15 cellular contexts compared by ENCODE assay signal in the genomic region with DNA sequence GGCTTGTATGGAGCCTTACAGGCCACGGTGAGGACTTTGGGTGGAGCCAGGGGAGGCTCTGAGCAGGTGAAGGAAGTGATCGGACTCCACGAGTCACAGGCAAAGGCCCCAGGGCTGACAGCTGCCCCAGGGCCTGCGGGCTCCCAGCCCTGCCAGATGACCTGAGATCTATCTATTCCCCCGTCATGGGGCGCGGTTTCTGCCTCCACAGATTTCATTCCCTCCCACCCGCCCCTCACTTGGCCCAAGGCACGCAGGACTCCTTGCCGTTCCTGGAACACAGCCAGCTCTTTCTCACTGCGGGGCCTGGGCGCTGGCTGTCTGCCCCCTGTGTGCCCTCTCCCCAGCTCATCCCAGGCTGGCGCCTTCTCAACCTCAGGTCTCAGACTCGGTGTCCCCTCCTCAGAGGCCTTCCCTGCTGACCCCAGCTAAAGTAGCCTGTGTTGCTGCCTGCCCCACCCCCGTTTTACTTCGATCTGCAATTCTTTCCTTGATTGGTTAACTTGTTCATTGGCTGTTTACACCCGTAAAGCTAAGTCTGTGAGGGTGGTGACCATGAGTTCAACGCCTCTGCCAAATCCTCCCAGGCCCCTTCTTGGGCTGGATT. TPM values are rescaled to one million over a fixed set of nuclear protein-coding genes. Genes with fewer than 3 reads are reported as not detected.
DNase-seq lines count a peak whose midpoint lies in the region; ATAC-seq and TF ChIP-seq lines count a peak whose summit lies in the region.
"Had no signal": no experiment of that assay in that cellular context is flagged by ENCODE, and none has a peak within 500 bp of the region (broad histone marks: within the 10 kb centered on the region; RNA-seq: fewer than 3 reads in every experiment).

No MANE protein-coding gene starts in this region.

- TF ChIP-seq POLR2A in body of pancreas (IDR thresholded peaks at IDR 0.05) (no peak), ovary (IDR thresholded peaks at IDR 0.05) (no peak)

- 34 to 39% methylated on average over 16 to 18 of the region's 18 CpGs for WGBS in body of pancreas, 2 donors
- WGBS in ovary, 3 donors: 16 to 20% (median 17%) methylated on average over 17 to 18 of the region's 18 CpGs

- H3K27me3 ChIP-seq in body of pancreas (no peaks in the 10 kb centered on the region), ovary (no peaks in the 10 kb centered on the region)
- H3K27me3 ChIP-seq: right atrium auricular region had no signal

- peak overlapping the region; percentile 48 for H3K27ac Mint-ChIP-seq in nephron progenitor cell
- H3K27ac Mint-ChIP-seq: activated naive CD4-positive, alpha-beta T cell treated with anti-CD3 and anti-CD28 coated beads, Interleukin-2, amount 50 U/mL, for 24 hours had no signal

- DNase-seq in Daoy (ENCODE audit: low read depth) (peak; percentile 25), NCI-H2227 treated with DMSO at 0.1 percent for 48 hours (lab: John Stamatoyannopoulos, UW) (peak; percentile 79), body of pancreas (peak in 1 of 4 donors; percentile 24), nephron progenitor cell (no peak), CD1c-positive myeloid dendritic cell (ENCODE audit: extremely low spot score) (no peak), ovary (no peak)
- DNase-seq: CD4-positive, CD25-positive, alpha-beta regulatory T cell; NCI-H446; SHP77; stomach had no signal

- H3K27ac ChIP-seq in body of pancreas (peak overlapping the region in 3 of 4 donors; percentile 19 to 54 (median 44)), ovary (no peak overlapping the region)
- H3K27ac ChIP-seq: KMS-11, right atrium auricular region, stomach had no signal

- peaks cover 32% of the 10 kb centered on the region for H3K27me3 Mint-ChIP-seq in nephron progenitor cell (ENCODE audit: low read depth, poor library complexity)
- H3K27me3 Mint-ChIP-seq: activated naive CD4-positive, alpha-beta T cell treated with anti-CD3 and anti-CD28 coated beads, Interleukin-2, amount 50 U/mL, for 24 hours had no signal

- peaks cover 7% of the 10 kb centered on the region for H3K4me1 Mint-ChIP-seq in nephron progenitor cell

- no peak for TF ChIP-seq EP300 in ovary (IDR thresholded peaks at IDR 0.05)

- H3K36me3 ChIP-seq in body of pancreas (replicated peaks in 1 of 2; ENCODE audit: insufficient read depth in 1 of 2, low read depth in 2 of 2): no peaks in the 10 kb centered on the region
- no peaks in the 10 kb centered on the region for H3K36me3 ChIP-seq in ovary
- H3K36me3 ChIP-seq: right atrium auricular region, stomach had no signal

- TF ChIP-seq CTCF in body of pancreas (IDR thresholded peaks at IDR 0.05): no peak
- TF ChIP-seq CTCF in nephron progenitor cell (IDR thresholded peaks at IDR 0.05): no peak
- no peak for TF ChIP-seq CTCF in ovary (IDR thresholded peaks at IDR 0.05)

- H3K4me3 ChIP-seq in body of pancreas: no peak overlapping the region
- H3K4me3 ChIP-seq in ovary: no peak overlapping the region
- H3K4me3 ChIP-seq: right atrium auricular region, stomach had no signal

- peaks cover 12% of the 10 kb centered on the region for H3K4me1 ChIP-seq in body of pancreas
- H3K4me1 ChIP-seq in ovary (ENCODE audit: insufficient read depth): no peaks in the 10 kb centered on the region
- H3K4me1 ChIP-seq: right atrium auricular region, stomach had no signal

- H3K9me3 ChIP-seq in body of pancreas (no peaks in the 10 kb centered on the region), ovary (no peaks in the 10 kb centered on the region)
- H3K9me3 ChIP-seq: right atrium auricular region, stomach had no signal

- ATAC-seq in body of pancreas: no peak
- no peak for ATAC-seq in HG02840 (IDR thresholded peaks at IDR 0.05; ENCODE audit: low FRiP score, unreplicated experiment)
- no peak for ATAC-seq in GM19395 (IDR thresholded peaks at IDR 0.05; ENCODE audit: unreplicated experiment)

- H3K9me3 Mint-ChIP-seq in nephron progenitor cell: no peaks in the 10 kb centered on the region
- H3K9me3 Mint-ChIP-seq: activated naive CD4-positive, alpha-beta T cell treated with anti-CD3 and anti-CD28 coated beads, Interleukin-2, amount 50 U/mL, for 24 hours; CD4-positive, CD25-positive, alpha-beta regulatory T cell had no signal

- intact Hi-C loops in body of pancreas (cut with DNase I) (loop anchor here (5.0 kb wide), 1 partner anchor 216 kb away; no protein-coding TSS in a partner anchor), ovary (cut with DNase I) (loop anchor here in 2 of 4 donors (2.0 to 10.0 kb wide), 2 partner anchors 215 to 423 kb away; a partner anchor contains a TSS)

- no peak overlapping the region for H3K4me3 Mint-ChIP-seq in nephron progenitor cell
- H3K4me3 Mint-ChIP-seq: activated naive CD4-positive, alpha-beta T cell treated with anti-CD3 and anti-CD28 coated beads, Interleukin-2, amount 50 U/mL, for 24 hours; CD4-positive, CD25-positive, alpha-beta regulatory T cell had no signal

- H3K36me3 Mint-ChIP-seq in nephron progenitor cell (ENCODE audit: low read depth): no peaks in the 10 kb centered on the region
- H3K36me3 Mint-ChIP-seq: activated naive CD4-positive, alpha-beta T cell treated with anti-CD3 and anti-CD28 coated beads, Interleukin-2, amount 50 U/mL, for 24 hours; CD4-positive, CD25-positive, alpha-beta regulatory T cell had no signal

RNA-seq across cellular contexts. Expression of a gene that starts 13.9 kb away (rescaled TPM):
- 4.2 and 9.8 TPM in 2 replicates for total RNA-seq in Daoy (2014; rRNA removed; shearing (Covaris generic))
- total RNA-seq in body of pancreas (10 to 100 TPM; 18.9 to 40.2 TPM), ovary (10 to 100 TPM; 10.4 to 62.2 (median 35.4) TPM)
- polyA plus RNA-seq in ovary: 10 to 100 TPM; 11.6 to 35.7 TPM

RNA-seq across cellular contexts. Expression of a gene that starts 27.5 kb away (rescaled TPM):
- total RNA-seq in Daoy (2014; rRNA removed; shearing (Covaris generic)): 0.57 TPM in 1 of 2 replicates, not detected in the other
- total RNA-seq in body of pancreas (not detected), ovary (not detected)
- polyA plus RNA-seq in ovary: not detected
- total RNA-seq: CD4-positive, CD25-positive, alpha-beta regulatory T cell; right atrium auricular region; stomach had no signal
- polyA plus RNA-seq: CD4-positive, CD25-positive, alpha-beta regulatory T cell; stomach had no signal

Comparison
In these comparisons a context has a peak if more than half of its experiments do, and no peak if none do; other contexts are left out.
1. DNase-seq: peak in Daoy (single experiment) and NCI-H2227 treated with DMSO at 0.1 percent for 48 hours (single experiment); none in nephron progenitor cell (single experiment), CD1c-positive myeloid dendritic cell (single experiment) and ovary (0 of 5).
2. H3K27ac ChIP-seq: peak in body of pancreas (3 of 4); none in ovary (0 of 2).